ENCODE assay signal across 11 cellular contexts in genomic region chr6:163260111-163260895, GRCh38.
DNase-seq lines count a peak whose midpoint lies in the region; ATAC-seq, FAIRE-seq and TF ChIP-seq lines count a peak whose summit lies in the region.
"Had no signal": no experiment of that assay in that cellular context is flagged by ENCODE, and none has a peak within 500 bp of the region (broad histone marks: within the 10 kb centered on the region; RNA-seq: fewer than 3 reads in every experiment).

No MANE protein-coding gene starts in this region.

- WGBS in HepG2 (ENCODE audit: low lambda C conversion rate) = 34% methylated on average over 21 of the region's 21 CpGs

- no peak overlapping the region for H3K4me3 ChIP-seq in HepG2 (replicated peaks in 1 of 3; ENCODE audit: insufficient read depth in 1 of 3, low read depth in 2 of 3, low read length in 3 of 3)

- TF ChIP-seq POLR2A in HepG2 (IDR thresholded peaks at IDR 0.05; ENCODE audit: insufficient read depth in 1 of 2, low read depth in 2 of 2, low read length in 2 of 2) = no peak

- DNase-seq in DMS 273 (lab: John Stamatoyannopoulos, UW; ENCODE audit: unreplicated experiment) (peak; percentile 38), DMS 273 treated with DMSO at 0.1 percent for 48 hours (lab: John Stamatoyannopoulos, UW) (no peak), cerebellar cortex (ENCODE audit: low spot score) (peak; percentile 24), HepG2 (ENCODE audit: low spot score) (no peak), NCI-H524 (lab: John Stamatoyannopoulos, UW) (no peak)
- no peak for DNase-seq in stimulated activated CD4-positive, alpha-beta T cell treated with anti-CD3 and anti-CD28 coated beads, Interleukin-2, amount 100 ng/mL, for 24 hours
- DNase-seq: cerebellar nuclear complex had no signal

- no peaks in the 10 kb centered on the region for H4K20me1 ChIP-seq in HepG2 (ENCODE audit: insufficient read depth, low read length)

- in situ Hi-C loops in HepG2 (cut with HindIII; ENCODE audit: extremely low pct_ligation_motif_present, low pct_unique_long_range_greater_than_20kb) = no loop called here

- H3K9ac ChIP-seq in HepG2 (ENCODE audit: insufficient read depth, low read depth, low read length) = no peak overlapping the region

- H3K79me2 ChIP-seq in HepG2 (ENCODE audit: insufficient read depth, low read length) = no peaks in the 10 kb centered on the region

- intact Hi-C loops in HepG2 (cut with micrococcal nuclease; ENCODE audit: unreplicated experiment) = no loop called here

- CTCF ChIA-PET in HepG2 (lab: Yijun Ruan, JAX; ENCODE audit: low intra/inter-chr PET ratio, low total read pairs) = no interaction called here

- no TSS peak for BruUV-seq in HepG2 (replicated peaks; lab: Mats Ljungman, UMichigan)

- H2AFZ ChIP-seq in HepG2 (ENCODE audit: low read length) = no peak overlapping the region

- POLR2A ChIA-PET in HepG2 (lab: Yijun Ruan, JAX) = no interaction called here

- TF ChIP-seq CTCF in HepG2 (CRISPR knock-in tag; IDR thresholded peaks at IDR 0.05) = no peak

- no peaks in the 10 kb centered on the region for H3K4me1 ChIP-seq in HepG2 (ENCODE audit: insufficient read depth, low read length)

- TF ChIP-seq RAD21 in HepG2 (CRISPR knock-in tag; IDR thresholded peaks at IDR 0.05) = no peak

- no peaks in the 10 kb centered on the region for H3K36me3 ChIP-seq in HepG2 (replicated peaks in 1 of 2; ENCODE audit: control insufficient read depth in 1 of 2, insufficient read depth in 2 of 2, low read length in 2 of 2)

- peaks cover 0 to 27% of the 10 kb centered on the region in 2 experiments; a peak in 2 of 5 replicates for H3K27me3 ChIP-seq in HepG2 (ENCODE audit: control insufficient read depth in 1 of 2, insufficient read depth in 2 of 2, low read length in 2 of 2)

- TF ChIP-seq EP300 in HepG2 (IDR thresholded peaks at IDR 0.05; ENCODE audit: low read depth in 2 of 2, low read length in 2 of 2) (no peak), HepG2 (CRISPR knock-in tag; IDR thresholded peaks at IDR 0.05; ENCODE audit: borderline replicate concordance) (no peak)

- FAIRE-seq in HepG2 (lab: Jason Lieb, UNC) = no peak

- H3K27ac ChIP-seq in HepG2 (ENCODE audit: extremely low read length, insufficient read depth, low read length) = no peak overlapping the region
- peak overlapping the region; percentile 99 for H3K27ac ChIP-seq in temporal lobe (ENCODE audit: low read depth, low read length)
- H3K27ac ChIP-seq: 22Rv1 had no signal

- ATAC-seq in HepG2 (peak; percentile 23; the same call in 1 of the 3 replicates), GM21526 (IDR thresholded peaks at IDR 0.05; ENCODE audit: low FRiP score, unreplicated experiment) (no peak)
- ATAC-seq: HCT116 had no signal

- H3K4me2 ChIP-seq in HepG2 (ENCODE audit: low read depth, low read length) = no peak overlapping the region

- H3K9me3 ChIP-seq in HepG2 (ENCODE audit: low read length) = no peaks in the 10 kb centered on the region

TF ChIP-seq in HepG2, 621 proteins besides CTCF, POLR2A, EP300 and RAD21:
- TF ChIP-seq NFE2 (CRISPR knock-in tag; IDR thresholded peaks at IDR 0.05) (no peak), ATAD3A (CRISPR knock-in tag; IDR thresholded peaks at IDR 0.05) (no peak), TAF1 (CRISPR knock-in tag; IDR thresholded peaks at IDR 0.05) (no peak), ZNF614 (CRISPR knock-in tag; IDR thresholded peaks at IDR 0.05; ENCODE audit: borderline replicate concordance) (no peak), ZC3H13 (CRISPR knock-in tag; IDR thresholded peaks at IDR 0.05) (no peak), NFKBIZ (CRISPR knock-in tag; IDR thresholded peaks at IDR 0.05) (no peak), DNMT1 (CRISPR knock-in tag; IDR thresholded peaks at IDR 0.05) (no peak), ZNF776 (CRISPR knock-in tag; IDR thresholded peaks at IDR 0.05) (no peak), ONECUT2 (CRISPR knock-in tag; IDR thresholded peaks at IDR 0.05) (no peak), KDM4B (CRISPR knock-in tag; IDR thresholded peaks at IDR 0.05) (no peak), ZNF703 (CRISPR knock-in tag; IDR thresholded peaks at IDR 0.05; ENCODE audit: borderline replicate concordance) (no peak), YEATS4 (CRISPR knock-in tag; IDR thresholded peaks at IDR 0.05; ENCODE audit: borderline replicate concordance) (no peak), REST (IDR thresholded peaks at IDR 0.05; ENCODE audit: borderline replicate concordance in 1 of 2, low read depth in 1 of 2, low read length in 2 of 2) (no peak)
- TF ChIP-seq, protein P1, sequence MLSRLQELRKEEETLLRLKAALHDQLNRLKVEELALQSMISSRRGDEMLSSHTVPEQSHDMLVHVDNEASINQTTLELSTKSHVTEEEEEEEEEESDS (CRISPR knock-in tag; IDR thresholded peaks at IDR 0.05; ENCODE audit: borderline replicate concordance) = no peak
- TF ChIP-seq, protein P2, sequence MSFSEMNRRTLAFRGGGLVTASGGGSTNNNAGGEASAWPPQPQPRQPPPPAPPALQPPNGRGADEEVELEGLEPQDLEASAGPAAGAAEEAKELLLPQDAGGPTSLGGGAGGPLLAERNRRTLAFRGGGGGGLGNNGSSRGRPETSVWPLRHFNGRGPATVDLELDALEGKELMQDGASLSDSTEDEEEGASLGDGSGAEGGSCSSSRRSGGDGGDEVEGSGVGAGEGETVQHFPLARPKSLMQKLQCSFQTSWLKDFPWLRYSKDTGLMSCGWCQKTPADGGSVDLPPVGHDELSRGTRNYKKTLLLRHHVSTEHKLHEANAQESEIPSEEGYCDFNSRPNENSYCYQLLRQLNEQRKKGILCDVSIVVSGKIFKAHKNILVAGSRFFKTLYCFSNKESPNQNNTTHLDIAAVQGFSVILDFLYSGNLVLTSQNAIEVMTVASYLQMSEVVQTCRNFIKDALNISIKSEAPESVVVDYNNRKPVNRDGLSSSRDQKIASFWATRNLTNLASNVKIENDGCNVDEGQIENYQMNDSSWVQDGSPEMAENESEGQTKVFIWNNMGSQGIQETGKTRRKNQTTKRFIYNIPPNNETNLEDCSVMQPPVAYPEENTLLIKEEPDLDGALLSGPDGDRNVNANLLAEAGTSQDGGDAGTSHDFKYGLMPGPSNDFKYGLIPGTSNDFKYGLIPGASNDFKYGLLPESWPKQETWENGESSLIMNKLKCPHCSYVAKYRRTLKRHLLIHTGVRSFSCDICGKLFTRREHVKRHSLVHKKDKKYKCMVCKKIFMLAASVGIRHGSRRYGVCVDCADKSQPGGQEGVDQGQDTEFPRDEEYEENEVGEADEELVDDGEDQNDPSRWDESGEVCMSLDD (CRISPR knock-in tag; IDR thresholded peaks at IDR 0.05; ENCODE audit: borderline replicate concordance) = no peak

Comparison
In these comparisons a context has a peak if more than half of its experiments do, and no peak if none do; other contexts are left out.
1. DNase-seq: peak in DMS 273 (single experiment) and cerebellar cortex (single experiment); none in DMS 273 treated with DMSO at 0.1 percent for 48 hours (single experiment), HepG2 (single experiment), stimulated activated CD4-positive, alpha-beta T cell treated with anti-CD3 and anti-CD28 coated beads, Interleukin-2, amount 100 ng/mL, for 24 hours (0 of 2) and NCI-H524 (0 of 2).